Comparison of ENCODE assay signal across 8 cellular contexts in the genomic region with DNA sequence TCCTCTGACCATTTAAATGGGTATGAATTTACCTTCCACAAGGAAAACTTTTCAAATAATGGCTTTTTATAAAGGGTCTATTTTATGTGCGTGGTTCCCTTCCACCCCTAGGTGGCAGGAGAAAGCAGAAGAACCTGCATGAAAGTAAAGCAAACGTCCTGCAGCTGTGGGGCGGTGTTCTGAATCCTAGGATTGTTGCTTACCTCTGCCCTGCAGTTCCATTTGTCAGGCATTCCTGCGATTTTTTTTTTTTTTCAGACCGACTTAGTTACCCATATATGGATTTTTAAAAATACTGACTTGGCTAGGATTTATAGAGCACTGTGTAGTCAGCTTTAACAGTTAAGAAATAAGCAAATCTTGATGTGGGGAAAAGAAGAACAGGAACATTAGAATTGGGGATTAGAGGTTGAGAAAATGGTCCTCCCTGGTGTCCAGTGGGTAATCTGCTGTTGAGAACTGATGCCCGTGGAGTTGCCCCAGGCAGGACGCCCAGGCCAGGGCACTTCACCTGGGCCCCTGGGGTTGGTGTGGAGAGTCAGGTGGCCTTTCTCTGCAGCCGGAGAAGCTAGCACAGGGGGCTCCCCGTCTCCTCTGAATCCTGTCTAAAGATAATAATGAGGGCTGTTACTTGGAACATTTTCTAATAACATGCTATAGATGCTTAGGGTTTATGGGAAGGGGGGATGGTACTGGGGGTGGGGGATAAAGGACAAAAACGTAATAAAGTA. TPM values are rescaled to one million over a fixed set of nuclear protein-coding genes. Genes with fewer than 3 reads are reported as not detected.
DNase-seq lines count a peak whose midpoint lies in the region; ATAC-seq and TF ChIP-seq lines count a peak whose summit lies in the region.

No MANE protein-coding gene starts in this region.

- ATAC-seq in GM19351 (IDR thresholded peaks at IDR 0.05; ENCODE audit: unreplicated experiment) (peak; percentile 49), HG03196 (IDR thresholded peaks at IDR 0.05; ENCODE audit: unreplicated experiment) (no peak)

- peak overlapping the region in 2 of 59 donors; percentile 14 to 34 for H3K4me3 ChIP-seq in dorsolateral prefrontal cortex

- no peaks in the 10 kb centered on the region for H3K27me3 ChIP-seq in dorsolateral prefrontal cortex

- H3K27ac ChIP-seq in VCaP (peak overlapping the region; percentile 44), dorsolateral prefrontal cortex (peak overlapping the region in 31 of 59 donors; percentile 2 to 69 (median 44))

- TF ChIP-seq CTCF in VCaP (conservative IDR thresholded peaks at IDR 0.05) (peak; percentile 99), dorsolateral prefrontal cortex (IDR thresholded peaks at IDR 0.05 in 54 of 56, conservative IDR thresholded peaks at IDR 0.05 in 2 of 56; ENCODE audit: low read depth in 1 of 56, partially characterized antibody in 56 of 56) (peak; percentile 76 to 95 (median 87))

- intact Hi-C loops in dorsolateral prefrontal cortex (cut with DNase I) = loop anchor here (1.0 to 5.0 kb wide), 2 partner anchors 33 to 34 kb away; no protein-coding TSS in a partner anchor

- DNase-seq in CD1c-positive myeloid dendritic cell (ENCODE audit: extremely low spot score) (peak; percentile 67), NCI-H1092 (lab: John Stamatoyannopoulos, UW) (peak; percentile 1), dorsolateral prefrontal cortex (peak in 8 of 10 donors; percentile 53 to 78 (median 66)), medulla oblongata (ENCODE audit: extremely low spot score) (peak; percentile 88)
- DNase-seq in stimulated activated CD8-positive, alpha-beta memory T cell treated with anti-CD3 and anti-CD28 coated beads, Interleukin-2, amount 100 ng/mL, for 1 hour (ENCODE audit: low read depth in 2 of 2) = peak; percentile 23 to 26

RNA-seq across cellular contexts. Expression of a gene that starts 30.4 kb away (rescaled TPM):
- 10 to 100 TPM in 42 of 120 experiments, 1 to 10 TPM in 78; 3.6 to 17.8 (median 8.8) TPM for total RNA-seq in dorsolateral prefrontal cortex

RNA-seq across cellular contexts. Expression of a gene that starts 30.8 kb away (rescaled TPM):
- total RNA-seq in dorsolateral prefrontal cortex = 10 to 100 TPM; 17.4 to 42.6 (median 27.4) TPM

RNA-seq across cellular contexts. Expression of a gene that starts 43.3 kb away (rescaled TPM):
- total RNA-seq in dorsolateral prefrontal cortex = 100 to 1,000 TPM in 3 of 120 experiments, 10 to 100 TPM in 117; 46.9 to 108 (median 65.7) TPM

RNA-seq across cellular contexts. Expression of a gene that starts 57.3 kb away (rescaled TPM):
- total RNA-seq in dorsolateral prefrontal cortex = 100 to 1,000 TPM; 241 to 437 (median 288) TPM

Comparison
In these comparisons a context has a peak if more than half of its experiments do, and no peak if none do; other contexts are left out.
1. DNase-seq: peak in every context shown above with its lines; median percentile 88 in medulla oblongata; 67 in CD1c-positive myeloid dendritic cell; 66 in dorsolateral prefrontal cortex; 24 in stimulated activated CD8-positive, alpha-beta memory T cell treated with anti-CD3 and anti-CD28 coated beads, Interleukin-2, amount 100 ng/mL, for 1 hour; 1 in NCI-H1092.